8 cellular contexts compared by ENCODE assay signal in the genomic region with DNA sequence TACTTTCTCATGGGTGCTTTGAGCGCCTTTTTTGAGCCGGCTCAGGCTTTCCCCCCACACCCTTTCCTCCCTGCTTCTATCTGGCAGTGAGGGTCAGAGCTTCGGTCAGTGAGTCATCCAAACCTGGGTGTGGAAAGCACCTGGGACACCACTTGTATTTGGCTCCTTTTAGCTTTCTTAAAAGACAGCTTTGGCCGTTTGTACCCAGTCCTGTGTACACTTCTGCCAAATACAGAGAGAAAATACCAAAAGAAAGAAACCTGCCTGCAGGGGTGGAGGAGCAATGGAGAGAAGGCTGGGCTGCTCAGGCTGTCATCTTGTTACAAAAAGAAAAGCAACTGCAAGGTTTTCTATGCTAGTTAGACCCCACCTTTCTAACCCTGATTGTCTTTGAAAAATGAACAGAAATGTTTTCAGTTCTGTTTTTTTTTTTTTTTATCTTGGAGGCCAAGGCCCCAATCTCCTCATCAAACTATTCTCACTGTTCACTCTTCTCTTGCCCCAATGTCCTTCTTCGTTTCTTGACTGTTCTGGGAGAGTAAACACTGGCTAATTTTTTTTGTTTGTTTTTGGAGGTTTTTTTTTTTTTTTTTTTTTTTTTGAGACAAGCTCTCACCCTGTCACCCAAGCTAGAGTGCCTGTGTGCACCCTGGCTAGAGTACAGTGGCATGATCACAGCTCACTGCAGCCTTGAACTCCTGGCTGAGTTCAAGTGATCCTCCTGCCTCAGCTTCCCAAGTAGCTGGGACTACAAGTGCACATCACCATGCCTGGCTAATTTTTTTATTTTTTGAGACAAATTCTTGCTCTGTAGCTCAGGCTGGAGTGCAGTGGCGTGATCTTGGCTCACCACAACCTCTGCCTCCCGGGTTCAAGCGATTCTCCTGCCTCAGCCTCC.
DNase-seq lines count a peak whose midpoint lies in the region; ATAC-seq, FAIRE-seq and TF ChIP-seq lines count a peak whose summit lies in the region.
"Had no signal": no experiment of that assay in that cellular context is flagged by ENCODE, and none has a peak within 500 bp of the region (broad histone marks: within the 10 kb centered on the region; RNA-seq: fewer than 3 reads in every experiment).

No MANE protein-coding gene starts in this region.

- peak; percentile 86 for FAIRE-seq in K562 (lab: Jason Lieb, UNC)
- no peak for FAIRE-seq in small intestine (lab: Jason Lieb, UNC)

- no peak overlapping the region for H2AFZ ChIP-seq in K562 (ENCODE audit: low read depth, low read length)

- H4K20me1 ChIP-seq in K562 (replicated peaks; ENCODE audit: control insufficient read depth, insufficient read depth, low read length) = 0 out of 2 replicates have a peak, but pooled peaks cover 5% of the 10 kb centered on the region

- H3K4me3 ChIP-seq in K562 = no peak overlapping the region
- H3K4me3 ChIP-seq in small intestine (ENCODE audit: low read depth in 1 of 2, low read length in 2 of 2) = no peak overlapping the region
- no peak overlapping the region for H3K4me3 ChIP-seq in spleen
- H3K4me3 ChIP-seq: HAP-1 had no signal

- H3K27ac ChIP-seq in K562 (ENCODE audit: extremely low read depth, low read depth, low read length) (peak overlapping the region; percentile 46), small intestine (ENCODE audit: low read depth in 1 of 2, low read length in 1 of 2) (peak overlapping the region in 1 of 2 donors; percentile 84), spleen (peak overlapping the region in 3 of 8 donors; percentile 10 to 43 (median 13))

- WGBS in K562 (ENCODE audit: insufficient coverage, low coverage, missing lambda C conversion rate) = 27% methylated on average over 6 of the region's 8 CpGs
- WGBS in small intestine, 3 donors = 50 to 62% (median 52%) methylated on average over 8 of the region's 8 CpGs
- 64 to 83% (median 71%) methylated on average over 8 of the region's 8 CpGs for WGBS in spleen, 5 donors

- H3K4me1 ChIP-seq in K562 (replicated peaks in 1 of 2; ENCODE audit: control insufficient read depth in 2 of 2, insufficient read depth in 2 of 2, low read length in 2 of 2) (peaks cover 24 to 25% of the 10 kb centered on the region in 2 experiments), small intestine (ENCODE audit: control insufficient read depth in 2 of 2, insufficient read depth in 1 of 2, low read depth in 1 of 2, low read length in 1 of 2) (no peaks in the 10 kb centered on the region), spleen (peaks cover 3 to 50% (median 29%) of the 10 kb centered on the region in 6 donors)
- H3K4me1 ChIP-seq: HAP-1 had no signal

- ATAC-seq in GM19035 (IDR thresholded peaks at IDR 0.05; ENCODE audit: unreplicated experiment) = peak; percentile 52
- peak; percentile 64 for ATAC-seq in HG03045 (IDR thresholded peaks at IDR 0.05; ENCODE audit: unreplicated experiment)
- peak; percentile 75 for ATAC-seq in K562
- ATAC-seq in HG03175 (IDR thresholded peaks at IDR 0.05; ENCODE audit: unreplicated experiment) = no peak

- H3K27me3 ChIP-seq in K562 (ENCODE audit: control insufficient read depth in 2 of 2, insufficient read depth in 2 of 2, low read length in 2 of 2) (no peaks in the 10 kb centered on the region), small intestine (ENCODE audit: control insufficient read depth in 2 of 2, insufficient read depth in 2 of 2, low read length in 2 of 2) (no peaks in the 10 kb centered on the region), spleen (replicated peaks in 1 of 7) (no peaks in the 10 kb centered on the region)

- peak overlapping the region; percentile 40 to 78; a peak in 3 of 4 replicates for H3K9ac ChIP-seq in K562 (ENCODE audit: insufficient read depth in 1 of 2, low read depth in 2 of 2, low read length in 2 of 2)

- H3K4me2 ChIP-seq in K562 (ENCODE audit: insufficient read depth, low read length) = peak overlapping the region; percentile 39

- TF ChIP-seq CTCF in K562 (IDR thresholded peaks at IDR 0.05 in 2 of 3, conservative IDR thresholded peaks at IDR 0.05 in 1 of 3; ENCODE audit: insufficient read depth in 2 of 3, low read depth in 1 of 3, low read length in 3 of 3) (no peak), spleen (IDR thresholded peaks at IDR 0.05 in 8 of 11, conservative IDR thresholded peaks at IDR 0.05 in 3 of 11) (no peak)

- no peaks in the 10 kb centered on the region for H3K9me3 ChIP-seq in K562 (replicated peaks; ENCODE audit: control insufficient read depth, insufficient read depth, low read depth, low read length)
- no peaks in the 10 kb centered on the region for H3K9me3 ChIP-seq in small intestine (ENCODE audit: control insufficient read depth, low read depth)
- no peaks in the 10 kb centered on the region for H3K9me3 ChIP-seq in spleen
- H3K9me3 ChIP-seq: HAP-1 had no signal

- CTCF ChIA-PET in K562 (lab: Yijun Ruan, JAX; ENCODE audit: low intra/inter-chr PET ratio) = interaction anchor here (0.7 kb wide), 1 partner anchor 539 kb away, joined by 3 read pairs; no protein-coding TSS in a partner anchor

- no peak for TF ChIP-seq RAD21 in K562 (CRISPR knock-in tag; conservative IDR thresholded peaks at IDR 0.05 in 1 of 2, IDR thresholded peaks at IDR 0.05 in 1 of 2)

- intact Hi-C loops in K562 (cut with micrococcal nuclease) (loop anchor here (5.0 to 10.0 kb wide), 2 partner anchors 129 to 222 kb away; a partner anchor contains a TSS), spleen (cut with DNase I; ENCODE audit: low total_unique reads) (no loop called here)

- in situ Hi-C loops in K562 (cut with MboI) = loop anchor here (25.0 kb wide), 1 partner anchor 549 kb away; no protein-coding TSS in a partner anchor

- TF ChIP-seq POLR2A in K562 (conservative IDR thresholded peaks at IDR 0.05) (no peak), spleen (IDR thresholded peaks at IDR 0.05) (no peak)

- POLR2A ChIA-PET in K562 (lab: Yijun Ruan, JAX) = interaction anchor here (0.9 to 1.5 kb wide), 4 partner anchors 10 to 560 kb away, joined by 3 to 6 read pairs (median 4); no protein-coding TSS in a partner anchor

- BruUV-seq in K562 (replicated peaks; lab: Mats Ljungman, UMichigan) = no TSS peak

- H3K9me1 ChIP-seq in K562 (ENCODE audit: control insufficient read depth, insufficient read depth, low read length) = peaks cover 2% of the 10 kb centered on the region

- no peak for TF ChIP-seq EP300 in K562 (IDR thresholded peaks at IDR 0.05; ENCODE audit: low read length)

- peaks cover 74% of the 10 kb centered on the region for H3K79me2 ChIP-seq in K562 (ENCODE audit: control insufficient read depth, insufficient read depth, low read length)

- DNase-seq in K562 (ENCODE audit: extremely low read depth in 1 of 4, low spot score in 3 of 4) (peak; percentile 66 to 81 (median 72)), small intestine (peak; percentile 57), KG1 (lab: John Stamatoyannopoulos, UW) (no peak), spleen (no peak)

- peaks cover 85% of the 10 kb centered on the region for H3K36me3 ChIP-seq in K562 (ENCODE audit: control insufficient read depth, insufficient read depth, low read length)
- H3K36me3 ChIP-seq in small intestine (ENCODE audit: control insufficient read depth in 2 of 2, insufficient read depth in 2 of 2, low read length in 2 of 2) = peaks cover 7 to 25% of the 10 kb centered on the region in 2 donors
- H3K36me3 ChIP-seq in spleen = peaks cover 0 to 100% (median 49%) of the 10 kb centered on the region in 6 donors

TF ChIP-seq in K562, 482 proteins besides CTCF, POLR2A, EP300 and RAD21 (continues in another document):
- TF ChIP-seq ETV6 (IDR thresholded peaks at IDR 0.05; ENCODE audit: borderline replicate concordance in 1 of 2, low read depth in 2 of 2, low read length in 1 of 2) (no peak), ETV6 (CRISPR knock-in tag; IDR thresholded peaks at IDR 0.05; ENCODE audit: borderline replicate concordance) (no peak), ELF1 (tag; IDR thresholded peaks at IDR 0.05) (0 out of 2 replicates have a peak, but pooled peaks have one; percentile 23), CBFA2T3 (IDR thresholded peaks at IDR 0.05) (0 out of 2 replicates have a peak, but pooled peaks have one; percentile 21), FOSL1 (tag; conservative IDR thresholded peaks at IDR 0.05) (peak; percentile 77), BRD9 (IDR thresholded peaks at IDR 0.05; ENCODE audit: low read depth, partially characterized antibody) (no peak), ZFP36 (IDR thresholded peaks at IDR 0.05; ENCODE audit: low read depth, low read length, partially characterized antibody) (peak; percentile 68), PCBP1 (IDR thresholded peaks at IDR 0.05; ENCODE audit: low read depth, low read length, poor library complexity, severe bottlenecking) (no peak), NRF1 (conservative IDR thresholded peaks at IDR 0.05 in 1 of 2, IDR thresholded peaks at IDR 0.05 in 1 of 2) (no peak), BCOR (IDR thresholded peaks at IDR 0.05) (no peak), RBM15 (IDR thresholded peaks at IDR 0.05; ENCODE audit: insufficient read depth, low read length) (no peak), RFX7 (CRISPR knock-in tag; IDR thresholded peaks at IDR 0.05) (no peak)
- TF ChIP-seq, protein P1, sequence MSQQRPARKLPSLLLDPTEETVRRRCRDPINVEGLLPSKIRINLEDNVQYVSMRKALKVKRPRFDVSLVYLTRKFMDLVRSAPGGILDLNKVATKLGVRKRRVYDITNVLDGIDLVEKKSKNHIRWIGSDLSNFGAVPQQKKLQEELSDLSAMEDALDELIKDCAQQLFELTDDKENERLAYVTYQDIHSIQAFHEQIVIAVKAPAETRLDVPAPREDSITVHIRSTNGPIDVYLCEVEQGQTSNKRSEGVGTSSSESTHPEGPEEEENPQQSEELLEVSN (IDR thresholded peaks at IDR 0.05; ENCODE audit: borderline replicate concordance in 1 of 2, extremely low read depth in 1 of 2, insufficient read depth in 1 of 2, insufficient read length in 1 of 2, low read depth in 1 of 2, low read length in 1 of 2, poor library complexity in 1 of 2, severe bottlenecking in 1 of 2) = peak in 1 of 2 experiments; percentile 38
- TF ChIP-seq, protein P2, sequence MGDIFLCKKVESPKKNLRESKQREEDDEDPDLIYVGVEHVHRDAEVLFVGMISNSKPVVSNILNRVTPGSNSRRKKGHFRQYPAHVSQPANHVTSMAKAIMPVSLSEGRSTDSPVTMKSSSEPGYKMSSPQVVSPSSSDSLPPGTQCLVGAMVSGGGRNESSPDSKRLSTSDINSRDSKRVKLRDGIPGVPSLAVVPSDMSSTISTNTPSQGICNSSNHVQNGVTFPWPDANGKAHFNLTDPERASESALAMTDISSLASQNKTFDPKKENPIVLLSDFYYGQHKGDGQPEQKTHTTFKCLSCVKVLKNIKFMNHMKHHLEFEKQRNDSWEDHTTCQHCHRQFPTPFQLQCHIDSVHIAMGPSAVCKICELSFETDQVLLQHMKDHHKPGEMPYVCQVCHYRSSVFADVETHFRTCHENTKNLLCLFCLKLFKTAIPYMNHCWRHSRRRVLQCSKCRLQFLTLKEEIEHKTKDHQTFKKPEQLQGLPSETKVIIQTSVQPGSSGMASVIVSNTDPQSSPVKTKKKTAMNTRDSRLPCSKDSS (IDR thresholded peaks at IDR 0.05; ENCODE audit: low read depth, partially characterized antibody) = no peak

Comparison
In these comparisons a context has a peak if more than half of its experiments do, and no peak if none do; other contexts are left out.
1. DNase-seq: peak in K562 (4 of 4) and small intestine (single experiment); none in KG1 (single experiment) and spleen (single experiment).